ENCODE assay signal across 23 cellular contexts in genomic region chr21:36180963-36181362, GRCh38.
"Had no signal": no experiment of that assay in that cellular context is flagged by ENCODE, and none has a peak within 500 bp of the region (broad histone marks: within the 10 kb centered on the region; RNA-seq: fewer than 3 reads in every experiment).

No MANE protein-coding gene starts in this region.

- H3K4me3 Mint-ChIP-seq: activated CD8-positive, alpha-beta T cell treated with anti-CD3 and anti-CD28 coated beads, Interleukin-2, amount 10 ng/mL, durations not matched to agents 7 days and 5 days; activated naive CD4-positive, alpha-beta T cell treated with anti-CD3 and anti-CD28 coated beads, Interleukin-2, amount 50 U/mL, for 24 hours; activated T-cell treated with anti-CD3 and anti-CD28 coated beads, Interleukin-2, amount 50 U/mL, for 24 hours; activated T-helper 1 cell treated with anti-CD3 and anti-CD28 coated beads, Interleukin-12 subunit alpha, Interleukin-12 subunit beta, Interleukin-2, Interleukin-4 antibody, amounts not matched to agents 30 ng/mL and 10 ng/mL and 1 ng/mL, durations not matched to agents 14 hours and 24 hours and 36 hours; T-cell had no signal

- H3K4me1 ChIP-seq: ascending aorta, body of pancreas had no signal

- H3K27me3 Mint-ChIP-seq: activated naive CD4-positive, alpha-beta T cell treated with anti-CD3 and anti-CD28 coated beads, Interleukin-2, amount 50 U/mL, for 24 hours; activated T-cell treated with anti-CD3 and anti-CD28 coated beads, Interleukin-2, amount 50 U/mL, for 24 hours; T-cell had no signal

- H3K27ac Mint-ChIP-seq: activated CD8-positive, alpha-beta T cell treated with anti-CD3 and anti-CD28 coated beads, Interleukin-2, amount 10 ng/mL, durations not matched to agents 7 days and 5 days; activated naive CD4-positive, alpha-beta T cell treated with anti-CD3 and anti-CD28 coated beads, Interleukin-2, amount 50 U/mL, for 24 hours; activated T-cell treated with anti-CD3 and anti-CD28 coated beads, Interleukin-2, amount 50 U/mL, for 24 hours; activated T-helper 1 cell treated with anti-CD3 and anti-CD28 coated beads, Interleukin-12 subunit alpha, Interleukin-12 subunit beta, Interleukin-2, Interleukin-4 antibody, amounts not matched to agents 30 ng/mL and 10 ng/mL and 1 ng/mL, durations not matched to agents 14 hours and 24 hours and 36 hours; T-cell had no signal

- H3K36me3 ChIP-seq: ascending aorta had no signal

- DNase-seq: activated CD4-positive, alpha-beta T cell treated with anti-CD3 and anti-CD28 coated beads for 48 hours; activated CD4-positive, alpha-beta T cell treated with anti-CD3 and anti-CD28 coated beads, Interleukin-2, amount 50 U/mL, for 4 hours; activated CD8-positive, alpha-beta memory T cell treated with anti-CD3 and anti-CD28 coated beads, Interleukin-2, amount 50 U/mL, for 48 hours; activated CD8-positive, alpha-beta T cell treated with anti-CD3 and anti-CD28 coated beads, Interleukin-2, amount 10 ng/mL, durations not matched to agents 7 days and 5 days; activated effector memory CD4-positive, alpha-beta T cell treated with Interleukin-2 at 50 U/mL for 16 hours; activated naive CD4-positive, alpha-beta T cell; activated T-cell treated with anti-CD3 and anti-CD28 coated beads, Interleukin-2, amount 50 U/mL, for 24 hours; central memory CD4-positive, alpha-beta T cell; Karpas-422; NCI-H1105 treated with DMSO at 0.1 percent for 48 hours; NCI-H1436 treated with DMSO at 0.1 percent for 48 hours; NCI-H187; NCI-H2081; NCI-H510A treated with DMSO at 0.1 percent for 48 hours; NCI-H69; T-helper 2 cell; T1000 had no signal

- H3K9me3 Mint-ChIP-seq: activated naive CD4-positive, alpha-beta T cell treated with anti-CD3 and anti-CD28 coated beads, Interleukin-2, amount 50 U/mL, for 24 hours; activated T-cell treated with anti-CD3 and anti-CD28 coated beads, Interleukin-2, amount 50 U/mL, for 24 hours; activated T-helper 1 cell treated with anti-CD3 and anti-CD28 coated beads, Interleukin-12 subunit alpha, Interleukin-12 subunit beta, Interleukin-2, Interleukin-4 antibody, amounts not matched to agents 30 ng/mL and 10 ng/mL and 1 ng/mL, durations not matched to agents 14 hours and 24 hours and 36 hours; T-cell had no signal

- H3K27me3 ChIP-seq: ascending aorta, body of pancreas had no signal

- H3K9me3 ChIP-seq: ascending aorta, body of pancreas had no signal

- H3K4me3 ChIP-seq: ascending aorta, body of pancreas, SK-N-MC had no signal

- H3K27ac ChIP-seq: ascending aorta, body of pancreas, SK-N-MC had no signal
